18 cellular contexts compared by ENCODE assay signal in the genomic region with DNA sequence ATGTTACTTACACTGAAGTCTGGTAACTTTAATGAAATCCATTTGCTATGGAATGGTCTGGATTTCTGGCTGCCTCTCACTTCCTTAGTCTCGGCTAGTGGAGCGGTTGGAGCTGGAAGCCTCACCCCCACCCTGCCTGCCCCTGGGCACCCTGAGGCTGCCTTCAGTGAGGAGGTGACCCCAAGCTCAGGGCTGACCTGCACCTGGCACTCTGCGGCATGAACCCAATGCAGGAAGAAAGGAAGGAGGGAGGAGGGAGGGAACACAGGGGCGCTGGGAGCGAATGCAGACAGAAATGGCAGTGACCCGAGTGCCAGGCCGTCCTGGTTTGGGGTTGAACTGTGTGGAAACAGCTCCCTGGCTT.
DNase-seq lines count a peak whose midpoint lies in the region; ATAC-seq and TF ChIP-seq lines count a peak whose summit lies in the region.
"Had no signal": no experiment of that assay in that cellular context is flagged by ENCODE, and none has a peak within 500 bp of the region (broad histone marks: within the 10 kb centered on the region; RNA-seq: fewer than 3 reads in every experiment).

No MANE protein-coding gene starts in this region.

- H3K27me3 Mint-ChIP-seq in CD8-positive, alpha-beta T cell (ENCODE audit: low read depth): peaks cover 2% of the 10 kb centered on the region
- no peaks in the 10 kb centered on the region for H3K27me3 Mint-ChIP-seq in activated naive CD8-positive, alpha-beta T cell
- H3K27me3 Mint-ChIP-seq in natural killer cell (ENCODE audit: low read depth in 2 of 2): peaks cover 28 to 38% of the 10 kb centered on the region in 2 donors
- peaks cover 3% of the 10 kb centered on the region for H3K27me3 Mint-ChIP-seq in neural progenitor cell (ENCODE audit: insufficient read depth, low read depth)
- no peaks in the 10 kb centered on the region for H3K27me3 Mint-ChIP-seq in HFFc6 (ENCODE audit: insufficient read depth)
- H3K27me3 Mint-ChIP-seq: activated B cell treated with CpG ODN at 0.5 μM for 24 hours, memory B cell, naive B cell had no signal

- no peaks in the 10 kb centered on the region for H4K20me1 ChIP-seq in neural progenitor cell (ENCODE audit: low read depth)

- POLR2A ChIA-PET in CD8-positive, alpha-beta T cell (lab: Charles Lee): no interaction called here

- H3K4me3 ChIP-seq in CD8-positive, alpha-beta T cell (ENCODE audit: low read depth, low read length): peak overlapping the region; percentile 11
- no peak overlapping the region for H3K4me3 ChIP-seq in neural progenitor cell
- H3K4me3 ChIP-seq: K562, SK-N-MC, vagina had no signal

- no peaks in the 10 kb centered on the region for H3K9me3 Mint-ChIP-seq in CD8-positive, alpha-beta T cell
- H3K9me3 Mint-ChIP-seq in activated naive CD8-positive, alpha-beta T cell (ENCODE audit: low read depth): no peaks in the 10 kb centered on the region
- H3K9me3 Mint-ChIP-seq in natural killer cell: no peaks in the 10 kb centered on the region
- H3K9me3 Mint-ChIP-seq in neural progenitor cell: peaks cover 51% of the 10 kb centered on the region
- H3K9me3 Mint-ChIP-seq in HFFc6: peaks cover 37% of the 10 kb centered on the region
- H3K9me3 Mint-ChIP-seq: activated B cell treated with CpG ODN at 0.5 μM for 24 hours; CD4-positive, alpha-beta T cell; memory B cell; naive B cell had no signal

- no peaks in the 10 kb centered on the region for H3F3A ChIP-seq in neural progenitor cell (ENCODE audit: low read depth)

- H3K79me2 ChIP-seq in neural progenitor cell (ENCODE audit: low read depth): no peaks in the 10 kb centered on the region
- H3K79me2 ChIP-seq: parathyroid adenoma had no signal

- no peak overlapping the region for H3K27ac ChIP-seq in CD8-positive, alpha-beta T cell (ENCODE audit: low read depth, low read length)
- H3K27ac ChIP-seq in neural progenitor cell: no peak overlapping the region
- H3K27ac ChIP-seq: parathyroid adenoma, SK-N-MC, vagina had no signal

- H3K4me3 Mint-ChIP-seq in CD8-positive, alpha-beta T cell: peak overlapping the region; percentile 53
- peak overlapping the region; percentile 7 for H3K4me3 Mint-ChIP-seq in activated naive CD8-positive, alpha-beta T cell
- H3K4me3 Mint-ChIP-seq in natural killer cell (no peak overlapping the region), neural progenitor cell (no peak overlapping the region), HFFc6 (no peak overlapping the region)
- H3K4me3 Mint-ChIP-seq: activated B cell treated with CpG ODN at 0.5 μM for 24 hours; CD4-positive, alpha-beta T cell; memory B cell had no signal

- H3K27me3 ChIP-seq in CD8-positive, alpha-beta T cell (ENCODE audit: insufficient read depth, low read length): no peaks in the 10 kb centered on the region
- H3K27me3 ChIP-seq in neural progenitor cell: no peaks in the 10 kb centered on the region
- H3K27me3 ChIP-seq: vagina had no signal

- no peaks in the 10 kb centered on the region for H3K36me3 ChIP-seq in CD8-positive, alpha-beta T cell (ENCODE audit: insufficient read depth, low read length)
- no peaks in the 10 kb centered on the region for H3K36me3 ChIP-seq in neural progenitor cell
- H3K36me3 ChIP-seq: vagina had no signal

- no peak overlapping the region for H3K9ac ChIP-seq in neural progenitor cell
- H3K9ac ChIP-seq: parathyroid adenoma had no signal

- H3K4me1 Mint-ChIP-seq in CD8-positive, alpha-beta T cell (ENCODE audit: low read depth): peaks cover 5% of the 10 kb centered on the region
- no peaks in the 10 kb centered on the region for H3K4me1 Mint-ChIP-seq in activated naive CD8-positive, alpha-beta T cell (ENCODE audit: low read depth)
- H3K4me1 Mint-ChIP-seq in natural killer cell (no peaks in the 10 kb centered on the region), neural progenitor cell (no peaks in the 10 kb centered on the region), HFFc6 (ENCODE audit: low read depth) (no peaks in the 10 kb centered on the region)
- H3K4me1 Mint-ChIP-seq: activated B cell treated with CpG ODN at 0.5 μM for 24 hours, memory B cell, naive B cell had no signal

- ATAC-seq in CD8-positive, alpha-beta T cell: no peak
- no peak for ATAC-seq in natural killer cell
- ATAC-seq: K562 had no signal

- CTCF ChIA-PET in CD8-positive, alpha-beta T cell (lab: Charles Lee): no interaction called here

- TF ChIP-seq CTCF in CD8-positive, alpha-beta T cell (IDR thresholded peaks at IDR 0.05): no peak
- TF ChIP-seq CTCF in natural killer cell (IDR thresholded peaks at IDR 0.05) (no peak), neural progenitor cell (IDR thresholded peaks at IDR 0.05) (no peak), HFFc6 (IDR thresholded peaks at IDR 0.05) (no peak)

- no peaks in the 10 kb centered on the region for H3K36me3 Mint-ChIP-seq in CD8-positive, alpha-beta T cell
- H3K36me3 Mint-ChIP-seq in activated naive CD8-positive, alpha-beta T cell: no peaks in the 10 kb centered on the region
- no peaks in the 10 kb centered on the region for H3K36me3 Mint-ChIP-seq in natural killer cell
- H3K36me3 Mint-ChIP-seq in neural progenitor cell: no peaks in the 10 kb centered on the region
- H3K36me3 Mint-ChIP-seq in HFFc6 (ENCODE audit: low read depth): no peaks in the 10 kb centered on the region; the same call in 1 of the 2 replicates
- H3K36me3 Mint-ChIP-seq: memory B cell, naive B cell had no signal

- H2AFZ ChIP-seq in neural progenitor cell (replicated peaks): no peak overlapping the region
- H2AFZ ChIP-seq: parathyroid adenoma had no signal

- H3K27ac Mint-ChIP-seq in CD8-positive, alpha-beta T cell: peak overlapping the region; percentile 66
- no peak overlapping the region for H3K27ac Mint-ChIP-seq in activated naive CD8-positive, alpha-beta T cell
- no peak overlapping the region for H3K27ac Mint-ChIP-seq in natural killer cell
- no peak overlapping the region for H3K27ac Mint-ChIP-seq in neural progenitor cell
- no peak overlapping the region for H3K27ac Mint-ChIP-seq in HFFc6
- H3K27ac Mint-ChIP-seq: activated B cell treated with CpG ODN at 0.5 μM for 24 hours; CD4-positive, alpha-beta T cell; memory B cell; naive B cell had no signal

- DNase-seq in 8988T (peak; percentile 15), natural killer cell (peak; percentile 11), NCI-H2081 treated with DMSO at 0.1 percent for 48 hours (lab: John Stamatoyannopoulos, UW) (no peak), neural progenitor cell (ENCODE audit: low spot score) (no peak), HFFc6 (no peak)
- peak in 1 of 7 experiments; percentile 8 for DNase-seq in CD8-positive, alpha-beta T cell
- DNase-seq: activated B cell treated with CpG ODN at 0.5 μM for 24 hours, GOT3, naive B cell, NCI-H1694, NCI-H526 had no signal

- no peak overlapping the region for H3K4me2 ChIP-seq in neural progenitor cell

- intact Hi-C loops in CD8-positive, alpha-beta T cell (cut with DNase I, micrococcal nuclease): no loop called here
- intact Hi-C loops in natural killer cell (cut with micrococcal nuclease): no loop called here

- no peaks in the 10 kb centered on the region for H3K9me3 ChIP-seq in CD8-positive, alpha-beta T cell (ENCODE audit: low read length)
- peaks cover 14% of the 10 kb centered on the region for H3K9me3 ChIP-seq in neural progenitor cell (ENCODE audit: low read depth)
- H3K9me3 ChIP-seq: vagina had no signal

- H3K4me1 ChIP-seq in CD8-positive, alpha-beta T cell (ENCODE audit: insufficient read depth, low read length): peaks cover 5% of the 10 kb centered on the region
- no peaks in the 10 kb centered on the region for H3K4me1 ChIP-seq in neural progenitor cell
- H3K4me1 ChIP-seq: parathyroid adenoma, vagina had no signal

Comparison
In these comparisons a context has a peak if more than half of its experiments do, and no peak if none do; other contexts are left out.
1. DNase-seq: peak in 8988T (single experiment) and natural killer cell (single experiment); none in NCI-H2081 treated with DMSO at 0.1 percent for 48 hours (single experiment), neural progenitor cell (single experiment) and HFFc6 (single experiment).
2. H3K4me3 Mint-ChIP-seq: peak in CD8-positive, alpha-beta T cell (single experiment) and activated naive CD8-positive, alpha-beta T cell (single experiment); none in natural killer cell (single experiment), neural progenitor cell (single experiment) and HFFc6 (single experiment).